Comparison of ENCODE assay signal across 10 cellular contexts in the genomic region with DNA sequence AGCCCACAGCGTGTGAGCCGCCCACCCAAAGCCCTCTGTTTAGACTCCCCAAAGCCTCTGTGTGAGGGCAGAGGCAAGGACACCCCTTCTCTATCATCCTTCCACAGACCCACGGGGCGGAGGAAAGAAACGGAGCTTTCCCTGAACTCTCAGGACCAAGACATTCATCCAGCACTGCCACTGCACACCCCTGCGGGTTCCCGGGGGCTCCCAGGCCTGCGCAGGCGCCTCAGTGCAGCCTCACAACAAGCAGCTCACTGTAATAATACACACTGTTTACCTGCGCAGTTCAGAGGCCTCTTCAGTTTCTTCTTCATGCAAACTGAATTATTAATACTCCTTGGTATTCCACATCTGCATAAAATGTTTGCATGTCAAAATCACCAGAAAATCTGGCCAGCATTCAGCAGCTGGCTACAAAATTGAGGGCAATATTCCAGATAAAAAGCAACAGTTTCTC. TPM values are rescaled to one million over a fixed set of nuclear protein-coding genes. Genes with fewer than 3 reads are reported as not detected.
DNase-seq lines count a peak whose midpoint lies in the region; ATAC-seq and TF ChIP-seq lines count a peak whose summit lies in the region.
"Had no signal": no experiment of that assay in that cellular context is flagged by ENCODE, and none has a peak within 500 bp of the region (broad histone marks: within the 10 kb centered on the region; RNA-seq: fewer than 3 reads in every experiment).

No MANE protein-coding gene starts in this region.

- no peaks in the 10 kb centered on the region for H3K79me2 ChIP-seq in MM.1S (ENCODE audit: low read length)

- no peaks in the 10 kb centered on the region for H3K36me3 ChIP-seq in MM.1S (replicated peaks; ENCODE audit: insufficient read depth, low read length)

- no peak overlapping the region for H3K4me3 Mint-ChIP-seq in osteocyte (ENCODE audit: unreplicated experiment)
- H3K4me3 Mint-ChIP-seq in activated T-cell treated with anti-CD3 and anti-CD28 coated beads, Interleukin-2, amount 50 U/mL, for 24 hours = no peak overlapping the region
- H3K4me3 Mint-ChIP-seq: CD4-positive, CD25-positive, alpha-beta regulatory T cell had no signal

- peak overlapping the region; percentile 55 for H3K4me2 ChIP-seq in MM.1S (ENCODE audit: low read depth, low read length)

- no peaks in the 10 kb centered on the region for H4K20me1 ChIP-seq in MM.1S (ENCODE audit: insufficient read depth, low read length)

- H3F3A ChIP-seq in MM.1S (ENCODE audit: insufficient read depth, low read length) = no peaks in the 10 kb centered on the region

- no peaks in the 10 kb centered on the region for H3K9me3 ChIP-seq in MM.1S (replicated peaks; ENCODE audit: insufficient read depth, low read length)

- TF ChIP-seq CTCF in AG10803 (conservative IDR thresholded peaks at IDR 0.05; ENCODE audit: low read length) = no peak
- TF ChIP-seq CTCF in MM.1S (IDR thresholded peaks at IDR 0.05; ENCODE audit: low read length) = no peak
- no peak for TF ChIP-seq CTCF in fibroblast of the aortic adventitia (IDR thresholded peaks at IDR 0.05; ENCODE audit: insufficient read depth, low read length)
- TF ChIP-seq CTCF in osteocyte (IDR thresholded peaks at IDR 0.05) = no peak

- ATAC-seq in HG03175 (IDR thresholded peaks at IDR 0.05; ENCODE audit: unreplicated experiment) = no peak

- H3K4me1 Mint-ChIP-seq in osteocyte (ENCODE audit: unreplicated experiment) = peaks cover 41% of the 10 kb centered on the region
- peaks cover 4% of the 10 kb centered on the region for H3K4me1 Mint-ChIP-seq in activated T-cell treated with anti-CD3 and anti-CD28 coated beads, Interleukin-2, amount 50 U/mL, for 24 hours (ENCODE audit: low read depth)
- H3K4me1 Mint-ChIP-seq: CD4-positive, CD25-positive, alpha-beta regulatory T cell had no signal

- no peaks in the 10 kb centered on the region for H3K9me3 Mint-ChIP-seq in osteocyte (ENCODE audit: unreplicated experiment)
- H3K9me3 Mint-ChIP-seq in activated T-cell treated with anti-CD3 and anti-CD28 coated beads, Interleukin-2, amount 50 U/mL, for 24 hours = no peaks in the 10 kb centered on the region
- H3K9me3 Mint-ChIP-seq: brain; CD4-positive, CD25-positive, alpha-beta regulatory T cell had no signal

- peaks cover 7% of the 10 kb centered on the region for H3K36me3 Mint-ChIP-seq in osteocyte (ENCODE audit: unreplicated experiment)
- H3K36me3 Mint-ChIP-seq in activated T-cell treated with anti-CD3 and anti-CD28 coated beads, Interleukin-2, amount 50 U/mL, for 24 hours (ENCODE audit: low read depth) = no peaks in the 10 kb centered on the region
- H3K36me3 Mint-ChIP-seq: CD4-positive, CD25-positive, alpha-beta regulatory T cell had no signal

- H3K27me3 Mint-ChIP-seq in osteocyte (ENCODE audit: unreplicated experiment) = no peaks in the 10 kb centered on the region
- no peaks in the 10 kb centered on the region for H3K27me3 Mint-ChIP-seq in activated T-cell treated with anti-CD3 and anti-CD28 coated beads, Interleukin-2, amount 50 U/mL, for 24 hours
- H3K27me3 Mint-ChIP-seq: CD4-positive, CD25-positive, alpha-beta regulatory T cell had no signal

- no peaks in the 10 kb centered on the region for H3K4me1 ChIP-seq in MM.1S (ENCODE audit: low read length)

- H3K4me3 ChIP-seq in AG10803 (ENCODE audit: low read length) (peak overlapping the region; percentile 51), MM.1S (ENCODE audit: low read length) (peak overlapping the region; percentile 35), fibroblast of the aortic adventitia (ENCODE audit: low read depth, low read length) (peak overlapping the region; percentile 62)

- no peaks in the 10 kb centered on the region for H3K27me3 ChIP-seq in MM.1S (replicated peaks; ENCODE audit: insufficient read depth, low read length)

- H2AFZ ChIP-seq in MM.1S (ENCODE audit: low read length) = peak overlapping the region; percentile 61

- H3K9ac ChIP-seq in MM.1S (ENCODE audit: low read length) = peak overlapping the region; percentile 18; the same call in 1 of the 2 replicates

- H3K27ac ChIP-seq in MM.1S (ENCODE audit: low read length) = 0 out of 2 replicates have a peak overlapping the region, but pooled peaks have one; percentile 8

- DNase-seq in AG10803 (ENCODE audit: low read depth) (peak; percentile 52), MM.1S (no peak), fibroblast of the aortic adventitia (ENCODE audit: low read depth) (peak; percentile 73), osteocyte (ENCODE audit: extremely low spot score, unreplicated experiment) (no peak), islet precursor cell (no peak), NCI-H187 treated with DMSO at 0.1 percent for 48 hours (lab: John Stamatoyannopoulos, UW) (no peak)
- no peak for DNase-seq in activated T-cell treated with anti-CD3 and anti-CD28 coated beads, Interleukin-2, amount 50 U/mL, for 24 hours
- DNase-seq: CD4-positive, CD25-positive, alpha-beta regulatory T cell had no signal

- peak overlapping the region; percentile 50 for H3K27ac Mint-ChIP-seq in osteocyte (ENCODE audit: unreplicated experiment)
- no peak overlapping the region for H3K27ac Mint-ChIP-seq in activated T-cell treated with anti-CD3 and anti-CD28 coated beads, Interleukin-2, amount 50 U/mL, for 24 hours
- H3K27ac Mint-ChIP-seq: CD4-positive, CD25-positive, alpha-beta regulatory T cell had no signal

- no peaks in the 10 kb centered on the region for H3K9me2 ChIP-seq in MM.1S (replicated peaks; ENCODE audit: insufficient read depth, low read length)

RNA-seq across cellular contexts. Expression of a gene that starts 45.6 kb away (rescaled TPM):
- total RNA-seq in fibroblast of the aortic adventitia (ENCODE audit: low replicate concordance) (6.5 and 31.0 TPM in 2 replicates), osteocyte (20.4 and 20.8 TPM in 2 replicates)

Comparison
In these comparisons a context has a peak if more than half of its experiments do, and no peak if none do; other contexts are left out.
1. DNase-seq: peak in AG10803 (single experiment) and fibroblast of the aortic adventitia (single experiment); none in MM.1S (single experiment), osteocyte (single experiment), activated T-cell treated with anti-CD3 and anti-CD28 coated beads, Interleukin-2, amount 50 U/mL, for 24 hours (single experiment), islet precursor cell (single experiment) and NCI-H187 treated with DMSO at 0.1 percent for 48 hours (single experiment).
2. Peak in every context shown above with its lines, with median percentiles within 50 percentile points of each other: H3K4me3 ChIP-seq.